ENCODE assay signal across 19 cellular contexts in the genomic region with DNA sequence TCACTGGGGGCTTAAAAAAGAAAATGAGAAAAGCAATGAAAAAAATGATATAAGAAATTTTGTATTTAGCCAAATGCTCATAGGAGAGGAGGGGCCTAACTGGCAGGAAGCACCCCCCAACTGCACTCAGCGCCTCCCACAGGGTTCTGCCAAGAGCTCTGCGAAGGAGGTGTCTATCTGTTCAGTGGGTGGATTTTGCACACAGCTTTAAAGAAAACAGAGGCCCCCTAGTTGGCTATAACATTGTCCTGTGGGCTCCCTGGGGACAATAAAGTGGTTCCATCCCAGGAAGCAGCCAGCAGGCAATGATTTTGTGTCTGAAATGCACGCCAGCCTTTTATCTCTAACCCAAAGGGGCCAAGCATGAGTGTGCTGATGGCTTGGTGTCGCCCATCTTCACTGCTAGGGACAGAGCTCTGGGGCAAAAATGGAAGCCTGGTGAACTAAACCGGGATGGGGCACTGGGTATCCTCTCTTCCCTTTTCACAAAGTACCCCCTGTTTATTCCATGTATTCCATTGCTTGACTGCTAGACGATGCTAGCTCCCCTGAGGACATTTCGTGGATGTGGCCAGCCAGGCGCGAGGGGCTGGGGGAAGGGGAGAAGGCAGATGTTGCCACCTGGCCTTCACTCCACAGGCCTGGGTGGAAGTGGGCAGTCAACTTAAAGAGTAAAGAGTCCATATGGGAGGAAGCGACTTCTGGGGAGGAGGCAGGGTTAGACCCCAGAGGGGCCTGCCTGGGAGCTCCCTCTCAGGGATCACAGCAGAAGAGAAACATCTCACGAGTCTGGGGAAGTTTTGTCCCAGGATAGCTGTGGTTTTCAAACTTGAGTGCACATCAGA.
DNase-seq lines count a peak whose midpoint lies in the region; TF ChIP-seq lines count a peak whose summit lies in the region.
"Had no signal": no experiment of that assay in that cellular context is flagged by ENCODE, and none has a peak within 500 bp of the region (broad histone marks: within the 10 kb centered on the region; RNA-seq: fewer than 3 reads in every experiment).

No MANE protein-coding gene starts in this region.

- H3K4me3 ChIP-seq in prostate gland (no peak overlapping the region), brain microvascular endothelial cell (ENCODE audit: low read depth, low read length) (no peak overlapping the region)
- H3K4me3 ChIP-seq: sigmoid colon, testis had no signal

- no peaks in the 10 kb centered on the region for H3K9me3 ChIP-seq in prostate gland
- H3K9me3 ChIP-seq: sigmoid colon, testis had no signal

- in situ Hi-C loops in brain microvascular endothelial cell (cut with HindIII; ENCODE audit: low pct_ligation_motif_present, low sequenced_read_pairs), result no loop called here

- DNase-seq in AG20443 (ENCODE audit: low spot score) (peak; percentile 5), D341Med (ENCODE audit: low spot score) (peak; percentile 4), ecto neural progenitor cell (ENCODE audit: low spot score) (peak; percentile 20), prostate gland (ENCODE audit: low spot score) (peak; percentile 3), GM20000 (ENCODE audit: low spot score) (no peak), brain microvascular endothelial cell (no peak), dermis blood vessel endothelial cell (no peak)
- DNase-seq: activated CD8-positive, alpha-beta memory T cell treated with anti-CD3 and anti-CD28 coated beads, Interleukin-2, amount 50 U/mL, for 4 hours; activated naive CD8-positive, alpha-beta T cell treated with anti-CD3 and anti-CD28 coated beads, Interleukin-2, amount 50 U/mL, for 24 hours; Calu3; HCEC 1CT; hippocampal formation; NCI-H1048; NCI-H2029 treated with DMSO at 0.1 percent for 48 hours; NCI-H526; occipital lobe; sigmoid colon; SW 1271; testis had no signal

- intact Hi-C loops in prostate gland (cut with DNase I), result no loop called here

- H3K36me3 ChIP-seq in prostate gland (no peaks in the 10 kb centered on the region), brain microvascular endothelial cell (replicated peaks) (no peaks in the 10 kb centered on the region)
- H3K36me3 ChIP-seq: sigmoid colon had no signal

- TF ChIP-seq POLR2A in prostate gland (IDR thresholded peaks at IDR 0.05), result no peak

- H3K4me1 ChIP-seq in prostate gland (replicated peaks), result no peaks in the 10 kb centered on the region
- H3K4me1 ChIP-seq: testis had no signal

- no peak for TF ChIP-seq CTCF in prostate gland (IDR thresholded peaks at IDR 0.05)
- TF ChIP-seq CTCF in GM20000 (IDR thresholded peaks at IDR 0.05; ENCODE audit: extremely low read depth, missing control alignments), result no peak
- TF ChIP-seq CTCF in brain microvascular endothelial cell (IDR thresholded peaks at IDR 0.05; ENCODE audit: low read depth, low read length, missing control alignments), result no peak

- H3K27ac ChIP-seq in prostate gland, result no peak overlapping the region
- no peak overlapping the region for H3K27ac ChIP-seq in brain microvascular endothelial cell
- H3K27ac ChIP-seq: sigmoid colon, testis had no signal

- H3K27me3 ChIP-seq in prostate gland (replicated peaks; ENCODE audit: insufficient read depth), result no peaks in the 10 kb centered on the region
- no peaks in the 10 kb centered on the region for H3K27me3 ChIP-seq in brain microvascular endothelial cell (replicated peaks)
- H3K27me3 ChIP-seq: sigmoid colon, testis had no signal

- WGBS in prostate gland, result 91% methylated on average over 11 of the region's 11 CpGs

Comparison
In these comparisons a context has a peak if more than half of its experiments do, and no peak if none do; other contexts are left out.
1. DNase-seq: peak in AG20443 (single experiment), D341Med (single experiment), ecto neural progenitor cell (single experiment) and prostate gland (single experiment); none in GM20000 (single experiment), brain microvascular endothelial cell (single experiment) and dermis blood vessel endothelial cell (single experiment).